Comparison of ENCODE assay signal across 20 cellular contexts in genomic region chr1:40781614-40781971, GRCh38. TPM values are rescaled to one million over a fixed set of nuclear protein-coding genes. Genes with fewer than 3 reads are reported as not detected.
"Had no signal": no experiment of that assay in that cellular context is flagged by ENCODE, and none has a peak within 500 bp of the region (broad histone marks: within the 10 kb centered on the region; RNA-seq: fewer than 3 reads in every experiment).

No MANE protein-coding gene starts in this region.

- H3K27ac Mint-ChIP-seq: activated CD4-positive, alpha-beta memory T cell treated with anti-CD3 and anti-CD28 coated beads, Interleukin-2, amount 10 ng/mL, durations not matched to agents 7 days and 5 days; activated CD4-positive, alpha-beta T cell treated with anti-CD3 and anti-CD28 coated beads, Interleukin-2, amount 10 ng/mL, durations not matched to agents 24 days and 14 days; stimulated activated memory B cell treated with anti-CD40 and anti-IgM and Interleukin-4, amounts not matched to agents 10 μg/mL and 1 μg/mL and 100 μg/mL, for 72 hours had no signal

- ATAC-seq: naive thymus-derived CD8-positive, alpha-beta T cell; stimulated activated memory B cell treated with anti-CD40 and anti-IgM and Interleukin-4, amounts not matched to agents 10 μg/mL and 1 μg/mL and 100 μg/mL, for 72 hours had no signal

- H3K27ac ChIP-seq: ascending aorta, lower lobe of right lung, suprapubic skin had no signal

- H3K4me3 ChIP-seq: mucosa of descending colon, smooth muscle cell had no signal

- H3K36me3 ChIP-seq: ascending aorta, lower lobe of right lung had no signal

- H3K27me3 ChIP-seq: ascending aorta had no signal

- DNase-seq: activated CD4-positive, alpha-beta memory T cell treated with anti-CD3 and anti-CD28 coated beads, Interleukin-2, amount 10 ng/mL, durations not matched to agents 7 days and 5 days; activated CD4-positive, alpha-beta T cell treated with anti-CD3 and anti-CD28 coated beads, Interleukin-2, amount 10 ng/mL, durations not matched to agents 24 days and 14 days; activated CD4-positive, CD25-positive, alpha-beta regulatory T cell; activated effector memory CD4-positive, alpha-beta T cell treated with anti-CD3 and anti-CD28 coated beads, Interleukin-2, amount 50 U/mL, for 16 hours; activated naive CD4-positive, alpha-beta T cell treated with anti-CD3 and anti-CD28 coated beads, Interleukin-2, amount 50 U/mL, for 16 hours; activated T-cell treated with anti-CD3 and anti-CD28 coated beads for 4 hours; central memory CD4-positive, alpha-beta T cell; effector memory CD4-positive, alpha-beta T cell; foreskin melanocyte; lower lobe of right lung; mesendoderm; naive thymus-derived CD8-positive, alpha-beta T cell; stimulated activated CD4-positive, alpha-beta T cell treated with anti-CD3 and anti-CD28 coated beads, Interleukin-15, amount 100 ng/mL, for 24 hours; stomach had no signal

- H3K9me3 ChIP-seq: ascending aorta, lower lobe of right lung, mucosa of descending colon, stomach, suprapubic skin had no signal

- H3K4me3 Mint-ChIP-seq: activated CD4-positive, alpha-beta memory T cell treated with anti-CD3 and anti-CD28 coated beads, Interleukin-2, amount 10 ng/mL, durations not matched to agents 7 days and 5 days; activated CD4-positive, alpha-beta T cell treated with anti-CD3 and anti-CD28 coated beads, Interleukin-2, amount 10 ng/mL, durations not matched to agents 24 days and 14 days; stimulated activated memory B cell treated with anti-CD40 and anti-IgM and Interleukin-4, amounts not matched to agents 10 μg/mL and 1 μg/mL and 100 μg/mL, for 72 hours had no signal

- H3K9me3 Mint-ChIP-seq: activated CD4-positive, alpha-beta memory T cell treated with anti-CD3 and anti-CD28 coated beads, Interleukin-2, amount 10 ng/mL, durations not matched to agents 7 days and 5 days; activated CD4-positive, alpha-beta T cell treated with anti-CD3 and anti-CD28 coated beads, Interleukin-2, amount 10 ng/mL, durations not matched to agents 24 days and 14 days had no signal

RNA-seq across cellular contexts. Expression of gene KCNQ4, which starts 2.0 kb away (rescaled TPM):
- total RNA-seq: dermis microvascular lymphatic vessel endothelial cell, smooth muscle cell had no signal
